ENCODE assay signal across 8 cellular contexts in genomic region chr13:28718186-28718537, GRCh38. TPM values are rescaled to one million over a fixed set of nuclear protein-coding genes. Genes with fewer than 3 reads are reported as not detected.
DNase-seq lines count a peak whose midpoint lies in the region; ATAC-seq, FAIRE-seq and TF ChIP-seq lines count a peak whose summit lies in the region.

No MANE protein-coding gene starts in this region.

- CTCF ChIA-PET in HEK293 (lab: Yijun Ruan, JAX), result interaction anchor here (0.6 kb wide), 1 partner anchor 59 kb away, joined by 3 read pairs; the partner anchor contains the start of gene POMP

- DNase-seq in adipocyte (ENCODE audit: low read depth) (peak; percentile 58), spleen (no peak), amygdala (lab: John Stamatoyannopoulos, UW) (no peak), D721Med (ENCODE audit: insufficient read length, low spot score) (no peak)

- no peak for FAIRE-seq in D721Med (lab: Jason Lieb, UNC)

- H3K9ac ChIP-seq in adipocyte (ENCODE audit: low read length) (peak overlapping the region; percentile 82), iPS-15b (ENCODE audit: low read depth, low read length) (no peak overlapping the region)

- H3K4me3 ChIP-seq in ACC112 (ENCODE audit: low read depth, low read length), result peak overlapping the region; percentile 87
- peak overlapping the region; percentile 67 for H3K4me3 ChIP-seq in HEK293 (ENCODE audit: low read depth, low read length)
- H3K4me3 ChIP-seq in adipocyte (ENCODE audit: low read length), result peak overlapping the region; percentile 87
- H3K4me3 ChIP-seq in iPS-15b (ENCODE audit: low read depth, low read length), result peak overlapping the region; percentile 66
- peak overlapping the region; percentile 60 to 89 (median 72) for H3K4me3 ChIP-seq in spleen

- no peaks in the 10 kb centered on the region for H3K79me2 ChIP-seq in ACC112 (ENCODE audit: control insufficient read depth, insufficient read depth, low read length, unreplicated experiment)

- TF ChIP-seq CTCF in HEK293 (tag by site-specific recombination; IDR thresholded peaks at IDR 0.05), result no peak
- TF ChIP-seq CTCF in spleen (IDR thresholded peaks at IDR 0.05 in 8 of 11, conservative IDR thresholded peaks at IDR 0.05 in 3 of 11), result peak in 2 of 11 experiments; percentile 7 to 14
- no peak for TF ChIP-seq CTCF in D721Med (IDR thresholded peaks at IDR 0.05; ENCODE audit: insufficient read depth, missing control alignments)

- intact Hi-C loops in spleen (cut with DNase I; ENCODE audit: low total_unique reads), result no loop called here

- no peaks in the 10 kb centered on the region for H3K9me3 ChIP-seq in HEK293 (ENCODE audit: control insufficient read depth, insufficient read depth, low read depth, low read length)
- H3K9me3 ChIP-seq in adipocyte (ENCODE audit: control insufficient read depth, low read length), result no peaks in the 10 kb centered on the region
- no peaks in the 10 kb centered on the region for H3K9me3 ChIP-seq in iPS-15b (ENCODE audit: control insufficient read depth, insufficient read depth, low read length)
- no peaks in the 10 kb centered on the region for H3K9me3 ChIP-seq in spleen

- H3K4me1 ChIP-seq in ACC112 (ENCODE audit: control insufficient read depth, insufficient read depth, low read length, unreplicated experiment), result peaks cover 22% of the 10 kb centered on the region
- no peaks in the 10 kb centered on the region; the same call in 1 of the 2 replicates for H3K4me1 ChIP-seq in HEK293 (ENCODE audit: control insufficient read depth, insufficient read depth, low read length)
- H3K4me1 ChIP-seq in adipocyte (ENCODE audit: control insufficient read depth, insufficient read depth, low read length), result peaks cover 25% of the 10 kb centered on the region
- no peaks in the 10 kb centered on the region for H3K4me1 ChIP-seq in iPS-15b (ENCODE audit: control insufficient read depth, insufficient read depth, low read length)
- H3K4me1 ChIP-seq in spleen, result peaks cover 4 to 38% (median 31%) of the 10 kb centered on the region in 6 donors

- H3K36me3 ChIP-seq in ACC112 (ENCODE audit: insufficient read depth, low read length) (no peaks in the 10 kb centered on the region), HEK293 (ENCODE audit: control insufficient read depth in 2 of 2, insufficient read depth in 1 of 2, low read length in 2 of 2) (no peaks in the 10 kb centered on the region), adipocyte (ENCODE audit: control insufficient read depth, insufficient read depth, low read length, severe bottlenecking) (no peaks in the 10 kb centered on the region), iPS-15b (ENCODE audit: control insufficient read depth, insufficient read depth, low read length) (no peaks in the 10 kb centered on the region), spleen (peaks cover 0 to 13% (median 0%) of the 10 kb centered on the region in 6 donors)

- H2AFZ ChIP-seq in ACC112 (ENCODE audit: low read length, unreplicated experiment), result peak overlapping the region; percentile 98

- 2 to 4% (median 3%) methylated on average over 9 of the region's 9 CpGs for WGBS in spleen, 5 donors

- POLR2A ChIA-PET in HEK293 (lab: Yijun Ruan, JAX), result no interaction called here

- H3K27ac ChIP-seq in ACC112 (ENCODE audit: low read depth, low read length), result peak overlapping the region; percentile 70
- no peak overlapping the region; the same call in 1 of the 2 replicates for H3K27ac ChIP-seq in HEK293 (ENCODE audit: extremely low read depth, low read depth, low read length)
- H3K27ac ChIP-seq in spleen, result peak overlapping the region; percentile 84 to 98 (median 98)

- no peaks in the 10 kb centered on the region for H3K27me3 ChIP-seq in ACC112 (ENCODE audit: insufficient read depth, low read length)
- H3K27me3 ChIP-seq in adipocyte (replicated peaks; ENCODE audit: control insufficient read depth, insufficient read depth, low read length), result no peaks in the 10 kb centered on the region
- H3K27me3 ChIP-seq in iPS-15b (ENCODE audit: control insufficient read depth, insufficient read depth, low read length), result peaks cover 32% of the 10 kb centered on the region
- H3K27me3 ChIP-seq in spleen (replicated peaks in 1 of 7), result no peaks in the 10 kb centered on the region

- no peak for ATAC-seq in GM18867 (IDR thresholded peaks at IDR 0.05; ENCODE audit: unreplicated experiment)

- peak in 1 of 3 donors; percentile 17 for TF ChIP-seq POLR2A in spleen (IDR thresholded peaks at IDR 0.05)

TF ChIP-seq in HEK293, 187 proteins besides CTCF, POLR2A, EP300 and RAD21:
- TF ChIP-seq ZNF133 (tag by site-specific recombination; IDR thresholded peaks at IDR 0.05) (no peak), ZNF335 (tag by site-specific recombination; conservative IDR thresholded peaks at IDR 0.05) (no peak), MEIS1 (CRISPR knock-in tag; IDR thresholded peaks at IDR 0.05; ENCODE audit: borderline replicate concordance) (no peak), ZNF138 (tag by site-specific recombination; IDR thresholded peaks at IDR 0.05; ENCODE audit: borderline replicate concordance) (no peak), HOXA7 (CRISPR knock-in tag; IDR thresholded peaks at IDR 0.05; ENCODE audit: borderline replicate concordance) (no peak)
TF ChIP-seq in HEK293: peak in this region for 0.

RNA-seq across cellular contexts. Expression of gene SLC46A3, which starts 0.6 kb away (rescaled TPM):
- 10 to 100 TPM; 15.2 to 41.0 (median 31.0) TPM for total RNA-seq in spleen
- 10 to 100 TPM; 10.0 to 15.4 (median 10.5) TPM for polyA plus RNA-seq in spleen

RNA-seq across cellular contexts. Expression of gene POMP, which starts 59.2 kb away (rescaled TPM):
- 10 to 100 TPM; 28.8 to 57.1 (median 53.1) TPM for total RNA-seq in spleen
- polyA plus RNA-seq in spleen, result 10 to 100 TPM; 51.5 to 97.5 (median 80.0) TPM
